21 cellular contexts compared by ENCODE assay signal in the genomic region with DNA sequence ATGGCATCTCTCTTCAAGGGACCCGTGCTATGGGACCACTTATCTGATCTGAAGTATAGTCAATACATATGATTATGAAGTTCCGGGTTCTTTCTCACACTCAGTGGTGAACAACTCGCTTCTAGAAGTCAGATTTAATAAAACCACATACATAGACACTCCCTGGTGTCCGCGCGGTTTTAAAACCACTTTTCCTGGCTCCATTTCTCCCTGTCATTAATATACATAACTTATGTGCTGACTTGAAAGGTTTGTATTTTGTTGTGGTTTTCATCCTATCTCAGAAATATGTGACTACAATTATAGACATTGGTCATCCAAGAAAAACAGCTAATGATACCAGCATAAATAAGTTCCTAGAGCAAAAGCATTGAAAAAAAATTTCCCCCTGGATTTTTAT. TPM values are rescaled to one million over a fixed set of nuclear protein-coding genes. Genes with fewer than 3 reads are reported as not detected.
DNase-seq lines count a peak whose midpoint lies in the region; ATAC-seq, FAIRE-seq and TF ChIP-seq lines count a peak whose summit lies in the region.
"Had no signal": no experiment of that assay in that cellular context is flagged by ENCODE, and none has a peak within 500 bp of the region (broad histone marks: within the 10 kb centered on the region; RNA-seq: fewer than 3 reads in every experiment).

No MANE protein-coding gene starts in this region.

- peak overlapping the region; percentile 71 for H3K27ac ChIP-seq in keratinocyte (ENCODE audit: control insufficient read depth, insufficient read depth, low read length)
- H3K27ac ChIP-seq: SJCRH30 had no signal

- no peak overlapping the region for H3K9ac ChIP-seq in keratinocyte (ENCODE audit: control insufficient read depth, extremely low read depth, insufficient read depth, low read length)

- H3K27me3 ChIP-seq in keratinocyte (ENCODE audit: control insufficient read depth, extremely low read depth, insufficient read depth, low read length) (no peaks in the 10 kb centered on the region), Caco-2 (replicated peaks; ENCODE audit: control insufficient read depth, insufficient read depth, low read length) (no peaks in the 10 kb centered on the region)
- H3K27me3 ChIP-seq: SJCRH30 had no signal

- no peaks in the 10 kb centered on the region for H3K27me3 Mint-ChIP-seq in Caco-2 (ENCODE audit: insufficient read depth, unreplicated experiment)
- H3K27me3 Mint-ChIP-seq: B cell; CD4-positive, alpha-beta T cell had no signal

- H3K9me3 Mint-ChIP-seq in Caco-2 (ENCODE audit: unreplicated experiment): no peaks in the 10 kb centered on the region
- H3K9me3 Mint-ChIP-seq: CD4-positive, alpha-beta T cell had no signal

- peaks cover 5% of the 10 kb centered on the region for H3K79me2 ChIP-seq in keratinocyte (ENCODE audit: control insufficient read depth, insufficient read depth, low read length)

- DNase-seq in Daoy (ENCODE audit: low read depth): peak; percentile 7
- peak; percentile 74 for DNase-seq in astrocyte of the cerebellum (ENCODE audit: low read depth)
- DNase-seq in keratinocyte (ENCODE audit: low read depth, low spot score): no peak
- DNase-seq in stimulated activated CD8-positive, alpha-beta memory T cell treated with anti-CD3 and anti-CD28 coated beads, Interleukin-4, amount 100 ng/mL, for 48 hours: peak; percentile 2
- no peak for DNase-seq in stimulated activated CD4-positive, alpha-beta T cell treated with anti-CD3 and anti-CD28 coated beads, Interleukin-2, amount 100 ng/mL, for 24 hours
- no peak for DNase-seq in NCI-H1436 (lab: John Stamatoyannopoulos, UW)
- DNase-seq in Caco-2: no peak
- DNase-seq: CD4-positive, alpha-beta T cell; H7; IMR-90; Kasumi-1; NCI-H2029; NCI-H2171 treated with DMSO at 0.1 percent for 48 hours; NCI-H446 treated with DMSO at 0.1 percent for 48 hours; NK-92 treated with Interleukin-12 subunit alpha and Interleukin-12 subunit beta, amount 100 ng/mL, for 24 hours; OCI-M1; RPMI8226; SJCRH30 had no signal

- peaks cover 27% of the 10 kb centered on the region for H3K36me3 Mint-ChIP-seq in Caco-2 (ENCODE audit: insufficient read depth, unreplicated experiment)

- H3K9me1 ChIP-seq in keratinocyte (ENCODE audit: control insufficient read depth, extremely low read depth, insufficient read depth, low read length): no peaks in the 10 kb centered on the region

- CTCF ChIA-PET in Caco-2 (lab: Charles Lee): no interaction called here

- H4K20me1 ChIP-seq in keratinocyte (ENCODE audit: control insufficient read depth, extremely low read depth, insufficient read depth, low read length): no peaks in the 10 kb centered on the region

- no peak overlapping the region for H3K27ac Mint-ChIP-seq in Caco-2 (ENCODE audit: unreplicated experiment)
- H3K27ac Mint-ChIP-seq: B cell; CD4-positive, alpha-beta T cell had no signal

- H3K4me3 Mint-ChIP-seq in Caco-2 (ENCODE audit: unreplicated experiment): no peak overlapping the region
- H3K4me3 Mint-ChIP-seq: B cell; CD4-positive, alpha-beta T cell had no signal

- H3K36me3 ChIP-seq in keratinocyte (ENCODE audit: control insufficient read depth in 2 of 2, extremely low read depth in 1 of 2, insufficient read depth in 2 of 2, low read length in 2 of 2): peaks cover 0 to 3% of the 10 kb centered on the region in 2 experiments
- H3K36me3 ChIP-seq in Caco-2 (ENCODE audit: control insufficient read depth, insufficient read depth, low read length): no peaks in the 10 kb centered on the region
- H3K36me3 ChIP-seq: SJCRH30 had no signal

- no peak for ATAC-seq in GM19351 (IDR thresholded peaks at IDR 0.05; ENCODE audit: unreplicated experiment)

- H3K4me1 ChIP-seq in keratinocyte (ENCODE audit: control insufficient read depth, extremely low read depth, insufficient read depth, low read length): peaks cover 23% of the 10 kb centered on the region
- H3K4me1 ChIP-seq in Caco-2: no peaks in the 10 kb centered on the region

- H3K4me1 Mint-ChIP-seq in Caco-2 (ENCODE audit: low read depth, unreplicated experiment): no peaks in the 10 kb centered on the region
- H3K4me1 Mint-ChIP-seq: B cell had no signal

- H3K4me3 ChIP-seq in astrocyte of the cerebellum (ENCODE audit: low read depth, low read length) (no peak overlapping the region), keratinocyte (ENCODE audit: control insufficient read depth in 2 of 3, extremely low read depth in 1 of 3, insufficient read depth in 2 of 3, low read depth in 1 of 3, low read length in 3 of 3) (no peak overlapping the region), Caco-2 (ENCODE audit: low read depth, low read length) (no peak overlapping the region)
- H3K4me3 ChIP-seq: SJCRH30 had no signal

- no peak for FAIRE-seq in keratinocyte (lab: Jason Lieb, UNC)
- FAIRE-seq: GM19239 had no signal

- H3K4me2 ChIP-seq in keratinocyte (ENCODE audit: control insufficient read depth, extremely low read depth, insufficient read depth, low read depth, low read length): no peak overlapping the region

- POLR2A ChIA-PET in Caco-2 (lab: Charles Lee): no interaction called here

- H3K9me3 ChIP-seq in keratinocyte (ENCODE audit: control insufficient read depth, low read depth, low read length): no peaks in the 10 kb centered on the region
- H3K9me3 ChIP-seq in Caco-2: no peaks in the 10 kb centered on the region

- BruUV-seq in Caco-2 (replicated peaks; lab: Mats Ljungman, UMichigan): no TSS peak

- dilution Hi-C loops in keratinocyte (cut with MboI; ENCODE audit: extremely low pct_ligation_motif_present, low sequenced_read_pairs): no loop called here

- intact Hi-C loops in Caco-2 (cut with micrococcal nuclease; ENCODE audit: unreplicated experiment): no loop called here

- no peak overlapping the region for H2AFZ ChIP-seq in keratinocyte (ENCODE audit: control insufficient read depth, low read length)

- in situ Hi-C loops in astrocyte of the cerebellum (cut with HindIII; ENCODE audit: low sequenced_read_pairs): no loop called here

- no peak for TF ChIP-seq CTCF in astrocyte of the cerebellum (IDR thresholded peaks at IDR 0.05; ENCODE audit: low read depth, low read length, missing control alignments)
- TF ChIP-seq CTCF in keratinocyte (optimal IDR thresholded peaks at IDR 0.05 in 1 of 3, IDR thresholded peaks at IDR 0.05 in 1 of 3, conservative IDR thresholded peaks at IDR 0.05 in 1 of 3; ENCODE audit: extremely low read depth in 1 of 3, insufficient read depth in 2 of 3, low read length in 3 of 3): no peak
- TF ChIP-seq CTCF in Caco-2 (IDR thresholded peaks at IDR 0.05; ENCODE audit: insufficient read depth in 1 of 2, low read depth in 1 of 2, low read length in 1 of 2, severe bottlenecking in 1 of 2, unreplicated experiment in 1 of 2): no peak

RNA-seq across cellular contexts. Expression of gene SVIL, which starts 34.0 kb away (rescaled TPM):
- total RNA-seq in Daoy (2014; rRNA removed; shearing (Covaris generic)): 15.3 and 22.9 TPM in 2 replicates
- polyA plus RNA-seq in keratinocyte: 12.0 to 24.0 TPM (median 16.2 TPM) in 3 replicates
- polyA plus RNA-seq in keratinocyte (2011; ENCODE audit: low read depth): 54.2 TPM
- 14.1 and 14.5 TPM in 2 replicates for polyA plus RNA-seq in keratinocyte (2011; cell fraction: cytosol; rRNA removed)
- 54.5 and 61.4 TPM in 2 replicates for polyA plus RNA-seq in keratinocyte (2011; cell fraction: nucleus; rRNA removed)
- polyA plus RNA-seq in keratinocyte (2012; ENCODE audit: low replicate concordance): 21.1 and 27.6 TPM in 2 replicates
- polyA minus RNA-seq in keratinocyte: 23.1 to 93.4 TPM (median 35.1 TPM) in 3 replicates
- 29.7 TPM for polyA minus RNA-seq in keratinocyte (2011; cell fraction: cytosol; rRNA and poly(A)+ RNA removed)
- 54.7 and 104 TPM in 2 replicates for polyA minus RNA-seq in keratinocyte (2011; cell fraction: nucleus; rRNA and poly(A)+ RNA removed)
- total RNA-seq in Caco-2 (2022): 54.4 and 70.1 TPM in 2 replicates

Comparison
In these comparisons a context has a peak if more than half of its experiments do, and no peak if none do; other contexts are left out.
1. DNase-seq: peak in Daoy (single experiment), astrocyte of the cerebellum (single experiment) and stimulated activated CD8-positive, alpha-beta memory T cell treated with anti-CD3 and anti-CD28 coated beads, Interleukin-4, amount 100 ng/mL, for 48 hours (single experiment); none in keratinocyte (single experiment), stimulated activated CD4-positive, alpha-beta T cell treated with anti-CD3 and anti-CD28 coated beads, Interleukin-2, amount 100 ng/mL, for 24 hours (0 of 2), NCI-H1436 (single experiment) and Caco-2 (0 of 2).